ENCODE assay signal across 8 cellular contexts in genomic region chr1:204080163-204080903, GRCh38. TPM values are rescaled to one million over a fixed set of nuclear protein-coding genes. Genes with fewer than 3 reads are reported as not detected.
A peak's percentile ranks its signal among the peaks of the same experiment; 100 is the strongest.
DNase-seq lines count a peak whose midpoint lies in the region; ATAC-seq and TF ChIP-seq lines count a peak whose summit lies in the region.

No MANE protein-coding gene starts in this region.

- no peak overlapping the region; the same call in 1 of the 2 replicates for H3K9ac ChIP-seq in PC-3 (ENCODE audit: low read length)

- H3K4me2 ChIP-seq in PC-3 (ENCODE audit: low read length) = peak overlapping the region; percentile 80

- CTCF ChIA-PET in PC-3 (lab: Charles Lee) = interaction anchor here (0.5 to 1.8 kb wide), 6 partner anchors 19 to 318 kb away, joined by 3 to 17 read pairs (median 5); no protein-coding TSS in a partner anchor

- 0 out of 2 replicates have a peak overlapping the region, but pooled peaks have one; percentile 9 for H2AFZ ChIP-seq in PC-3 (ENCODE audit: low read length)

- intact Hi-C loops in PC-3 (cut with micrococcal nuclease) = loop anchor here (1.0 kb wide), 2 partner anchors 24 to 47 kb away; no protein-coding TSS in a partner anchor

- peak; percentile 97 for DNase-seq in HPDE6-E6E7 (ENCODE audit: extremely low spot score)
- DNase-seq in PC-3 = peak; percentile 96
- DNase-seq in fibroblast of gingiva (ENCODE audit: low read depth) = peak; percentile 76
- DNase-seq in myocyte (ENCODE audit: low read depth) = peak; percentile 86
- DNase-seq in activated naive CD4-positive, alpha-beta T cell treated with Interleukin-2 at 50 U/mL for 16 hours = no peak
- DNase-seq in GDM1 (lab: John Stamatoyannopoulos, UW) = no peak

- no peaks in the 10 kb centered on the region for H3K9me2 ChIP-seq in PC-3 (replicated peaks; ENCODE audit: low read length)

- no peaks in the 10 kb centered on the region for H3F3A ChIP-seq in PC-3 (ENCODE audit: low read length, unreplicated experiment)

- TF ChIP-seq CTCF in PC-3 (conservative IDR thresholded peaks at IDR 0.05; ENCODE audit: low read depth, low read length) = no peak; the same call in 1 of the 2 replicates

- peaks cover 100% of the 10 kb centered on the region for H3K79me2 ChIP-seq in PC-3 (ENCODE audit: low read length)

- peak overlapping the region; percentile 69 for H3K27ac ChIP-seq in PC-3 (ENCODE audit: low read length)

- H4K20me1 ChIP-seq in PC-3 (ENCODE audit: low read length) = peaks cover 51% of the 10 kb centered on the region

- peaks cover 75% of the 10 kb centered on the region for H3K4me1 ChIP-seq in PC-3 (ENCODE audit: insufficient read depth, low read length)

- no TSS peak for BruUV-seq in PC-3 (replicated peaks; lab: Mats Ljungman, UMichigan)

- no peaks in the 10 kb centered on the region for H3K9me3 ChIP-seq in PC-3 (ENCODE audit: low read length)

- H3K36me3 ChIP-seq in PC-3 (ENCODE audit: low read depth, low read length) = no peaks in the 10 kb centered on the region; the same call in none of the 2 replicates

- no peaks in the 10 kb centered on the region for H3K27me3 ChIP-seq in PC-3 (ENCODE audit: low read length)

- POLR2A ChIA-PET in PC-3 (lab: Charles Lee; ENCODE audit: unreplicated experiment) = no interaction called here

- ATAC-seq in PC-3 (peak; percentile 87), HG03095 (IDR thresholded peaks at IDR 0.05; ENCODE audit: unreplicated experiment) (no peak), GM21786 (IDR thresholded peaks at IDR 0.05; ENCODE audit: unreplicated experiment) (no peak)

- H3K4me3 ChIP-seq in PC-3 (ENCODE audit: low read length) = peak overlapping the region; percentile 53

RNA-seq across cellular contexts. Expression of gene SOX13, which starts 7.4 kb away (rescaled TPM):
- total RNA-seq in PC-3 (2014; rRNA removed) (81.9 and 93.1 TPM in 2 replicates), myocyte (2.8 and 5.0 TPM in 2 replicates)
- polyA plus RNA-seq in myocyte (2012) = 2.0 TPM

Comparison
In these comparisons a context has a peak if more than half of its experiments do, and no peak if none do; other contexts are left out.
1. DNase-seq: peak in HPDE6-E6E7 (single experiment), PC-3 (single experiment), fibroblast of gingiva (single experiment) and myocyte (single experiment); none in activated naive CD4-positive, alpha-beta T cell treated with Interleukin-2 at 50 U/mL for 16 hours (single experiment) and GDM1 (single experiment).
2. RNA of gene SOX13, which starts 7.4 kb away (total RNA-seq): 81.9 to 93.1 TPM in PC-3; 2.8 to 5.0 TPM in myocyte; every median in the first group is over 10 times any median in the second.